In the genomic region with DNA sequence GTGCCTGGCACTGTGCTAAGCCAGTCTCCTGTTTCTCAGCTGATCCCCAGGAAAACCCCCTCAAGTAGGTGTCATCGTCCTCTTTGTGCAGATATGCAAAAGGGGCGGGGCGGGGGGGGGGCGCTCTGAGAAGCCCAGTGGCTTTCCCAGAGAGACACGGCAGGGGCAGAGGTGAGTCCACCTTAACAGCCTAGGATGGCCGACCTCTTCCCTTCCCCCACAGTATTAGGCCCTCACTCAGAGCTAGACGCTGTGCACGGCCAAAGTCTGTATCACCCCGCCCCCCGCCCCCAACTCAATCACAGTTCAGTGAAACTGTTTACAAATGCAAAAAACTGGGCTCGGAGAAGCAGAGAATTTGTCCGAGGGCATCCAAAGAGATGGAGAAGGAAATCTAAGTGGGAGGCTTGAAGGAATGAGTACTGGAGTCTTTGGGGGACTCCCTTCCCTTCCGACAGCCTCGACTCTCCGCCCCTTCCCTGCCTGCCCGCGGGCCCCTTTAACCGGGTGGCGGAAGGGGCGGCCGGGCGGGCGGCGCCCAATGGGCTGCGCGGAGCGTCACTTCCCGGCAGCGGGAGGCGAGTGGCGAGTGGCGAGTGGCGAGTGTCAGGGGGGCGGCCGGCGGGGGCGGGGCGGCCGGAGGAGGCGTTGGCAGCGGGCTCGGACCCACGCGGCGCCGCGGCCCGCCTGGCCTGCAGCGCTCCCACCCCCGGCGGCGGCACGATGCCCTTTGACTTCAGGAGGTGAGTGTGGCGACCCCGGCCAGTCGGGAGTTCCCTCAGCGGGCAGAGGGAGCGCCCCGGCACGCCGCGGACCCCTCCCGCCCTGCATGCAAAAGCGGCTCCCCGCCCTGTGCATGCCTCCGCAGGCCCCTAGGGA, we compare ENCODE assay signal across 8 cellular contexts. TPM values are rescaled to one million over a fixed set of nuclear protein-coding genes. Genes with fewer than 3 reads are reported as not detected.
DNase-seq lines count a peak whose midpoint lies in the region; ATAC-seq lines count a peak whose summit lies in the region.

A gene with protein sequence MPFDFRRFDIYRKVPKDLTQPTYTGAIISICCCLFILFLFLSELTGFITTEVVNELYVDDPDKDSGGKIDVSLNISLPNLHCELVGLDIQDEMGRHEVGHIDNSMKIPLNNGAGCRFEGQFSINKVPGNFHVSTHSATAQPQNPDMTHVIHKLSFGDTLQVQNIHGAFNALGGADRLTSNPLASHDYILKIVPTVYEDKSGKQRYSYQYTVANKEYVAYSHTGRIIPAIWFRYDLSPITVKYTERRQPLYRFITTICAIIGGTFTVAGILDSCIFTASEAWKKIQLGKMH (plus strand): TSS at position 561 of the 879 bp plus-strand sequence. CDS start 163 bp downstream, at position 724.

- peak; percentile 61 for ATAC-seq in GM19467 (IDR thresholded peaks at IDR 0.05; ENCODE audit: unreplicated experiment)
- ATAC-seq in naive thymus-derived CD4-positive, alpha-beta T cell: peak; percentile 87

- CTCF ChIA-PET in naive thymus-derived CD4-positive, alpha-beta T cell (lab: Charles Lee): interaction anchor here (1.0 kb wide), 1 partner anchor 27 kb away, joined by 3 read pairs; no protein-coding TSS in a partner anchor

- in situ Hi-C loops in Caki2 (cut with HindIII; ENCODE audit: low pct_unique_long_range_greater_than_20kb, low sequenced_read_pairs): no loop called here

- POLR2A ChIA-PET in naive thymus-derived CD4-positive, alpha-beta T cell (lab: Charles Lee): interaction anchor here (1.9 to 5.3 kb wide), 2 partner anchors 62 to 69 kb away, joined by 6 to 61 read pairs; a partner anchor contains a TSS

- DNase-seq in Caki2 (ENCODE audit: low read depth) (peak; percentile 85), HPDE6-E6E7 (ENCODE audit: extremely low spot score) (peak; percentile 74), RPMI7951 (ENCODE audit: low read depth) (peak; percentile 79), fibroblast of peridontal ligament (ENCODE audit: extremely low read depth) (peak; percentile 67)
- peak; percentile 70 for DNase-seq in activated T-helper 2 cell treated with anti-CD3 and anti-CD28 coated beads, Interferon-gamma antibody, Interleukin-2, Interleukin-4, amounts not matched to agents 10 μg/mL and 5 μg/mL and 100 μg/mL, durations not matched to agents 14 hours and 24 hours and 36 hours (ENCODE audit: low spot score)
- peak; percentile 49 to 84 (median 58) for DNase-seq in naive thymus-derived CD4-positive, alpha-beta T cell

- peaks cover 23 to 38% of the 10 kb centered on the region in 2 donors for H3K4me1 ChIP-seq in naive thymus-derived CD4-positive, alpha-beta T cell (ENCODE audit: control insufficient read depth in 2 of 2, insufficient read depth in 2 of 2, low read length in 2 of 2)

- no peaks in the 10 kb centered on the region for H3K27me3 Mint-ChIP-seq in activated T-helper 2 cell treated with anti-CD3 and anti-CD28 coated beads, Interferon-gamma antibody, Interleukin-2, Interleukin-4, amounts not matched to agents 10 μg/mL and 5 μg/mL and 100 μg/mL, durations not matched to agents 14 hours and 24 hours and 36 hours (ENCODE audit: low read depth)
- no peaks in the 10 kb centered on the region for H3K27me3 Mint-ChIP-seq in naive thymus-derived CD4-positive, alpha-beta T cell
- H3K27me3 Mint-ChIP-seq in stimulated activated naive CD8-positive, alpha-beta T cell treated with anti-CD3 and anti-CD28 coated beads, Interleukin-15, Interleukin-2, amounts not matched to agents 100 ng/mL and 50 ng/mL, for 24 hours: no peaks in the 10 kb centered on the region

- peaks cover 2% of the 10 kb centered on the region for H3K36me3 Mint-ChIP-seq in activated T-helper 2 cell treated with anti-CD3 and anti-CD28 coated beads, Interferon-gamma antibody, Interleukin-2, Interleukin-4, amounts not matched to agents 10 μg/mL and 5 μg/mL and 100 μg/mL, durations not matched to agents 14 hours and 24 hours and 36 hours (ENCODE audit: low read depth)
- no peaks in the 10 kb centered on the region for H3K36me3 Mint-ChIP-seq in naive thymus-derived CD4-positive, alpha-beta T cell
- H3K36me3 Mint-ChIP-seq in stimulated activated naive CD8-positive, alpha-beta T cell treated with anti-CD3 and anti-CD28 coated beads, Interleukin-15, Interleukin-2, amounts not matched to agents 100 ng/mL and 50 ng/mL, for 24 hours (ENCODE audit: low read depth): no peaks in the 10 kb centered on the region

- intact Hi-C loops in activated T-helper 2 cell treated with anti-CD3 and anti-CD28 coated beads, Interferon-gamma antibody, Interleukin-2, Interleukin-4, amounts not matched to agents 10 μg/mL and 5 μg/mL and 100 μg/mL, durations not matched to agents 14 hours and 24 hours and 36 hours (cut with micrococcal nuclease): loop anchor here (1.0 to 10.0 kb wide), 3 partner anchors 27 to 119 kb away; no protein-coding TSS in a partner anchor
- intact Hi-C loops in naive thymus-derived CD4-positive, alpha-beta T cell (cut with micrococcal nuclease): loop anchor here (1.0 to 10.0 kb wide), 9 partner anchors 27 to 223 kb away; a partner anchor contains a TSS

- peaks cover 34% of the 10 kb centered on the region for H3K4me1 Mint-ChIP-seq in activated T-helper 2 cell treated with anti-CD3 and anti-CD28 coated beads, Interferon-gamma antibody, Interleukin-2, Interleukin-4, amounts not matched to agents 10 μg/mL and 5 μg/mL and 100 μg/mL, durations not matched to agents 14 hours and 24 hours and 36 hours (ENCODE audit: low read depth)
- H3K4me1 Mint-ChIP-seq in naive thymus-derived CD4-positive, alpha-beta T cell: peaks cover 25 to 50% (median 40%) of the 10 kb centered on the region in 7 donors
- peaks cover 42% of the 10 kb centered on the region for H3K4me1 Mint-ChIP-seq in stimulated activated naive CD8-positive, alpha-beta T cell treated with anti-CD3 and anti-CD28 coated beads, Interleukin-15, Interleukin-2, amounts not matched to agents 100 ng/mL and 50 ng/mL, for 24 hours (ENCODE audit: low read depth)

- H3K27ac Mint-ChIP-seq in activated T-helper 2 cell treated with anti-CD3 and anti-CD28 coated beads, Interferon-gamma antibody, Interleukin-2, Interleukin-4, amounts not matched to agents 10 μg/mL and 5 μg/mL and 100 μg/mL, durations not matched to agents 14 hours and 24 hours and 36 hours: peak within 1 kb of the TSS; percentile 78
- H3K27ac Mint-ChIP-seq in naive thymus-derived CD4-positive, alpha-beta T cell: peak within 1 kb of the TSS; percentile 87 to 97 (median 94)
- peak within 1 kb of the TSS; percentile 72 for H3K27ac Mint-ChIP-seq in stimulated activated naive CD8-positive, alpha-beta T cell treated with anti-CD3 and anti-CD28 coated beads, Interleukin-15, Interleukin-2, amounts not matched to agents 100 ng/mL and 50 ng/mL, for 24 hours

- peak within 1 kb of the TSS; percentile 68 for H3K4me3 ChIP-seq in naive thymus-derived CD4-positive, alpha-beta T cell (ENCODE audit: low read length)

- H3K9me3 Mint-ChIP-seq in activated T-helper 2 cell treated with anti-CD3 and anti-CD28 coated beads, Interferon-gamma antibody, Interleukin-2, Interleukin-4, amounts not matched to agents 10 μg/mL and 5 μg/mL and 100 μg/mL, durations not matched to agents 14 hours and 24 hours and 36 hours: no peaks in the 10 kb centered on the region
- H3K9me3 Mint-ChIP-seq in naive thymus-derived CD4-positive, alpha-beta T cell: no peaks in the 10 kb centered on the region
- no peaks in the 10 kb centered on the region for H3K9me3 Mint-ChIP-seq in stimulated activated naive CD8-positive, alpha-beta T cell treated with anti-CD3 and anti-CD28 coated beads, Interleukin-15, Interleukin-2, amounts not matched to agents 100 ng/mL and 50 ng/mL, for 24 hours

- H3K36me3 ChIP-seq in naive thymus-derived CD4-positive, alpha-beta T cell (ENCODE audit: control insufficient read depth in 2 of 3, insufficient read depth in 3 of 3, low read length in 3 of 3): no peaks in the 10 kb centered on the region

- no peaks in the 10 kb centered on the region for H3K9me3 ChIP-seq in naive thymus-derived CD4-positive, alpha-beta T cell (ENCODE audit: control insufficient read depth in 2 of 3, low read length in 3 of 3)

- peak within 1 kb of the TSS; percentile 87 for H3K27ac ChIP-seq in naive thymus-derived CD4-positive, alpha-beta T cell (ENCODE audit: low read depth, low read length)

- H3K4me3 Mint-ChIP-seq in activated T-helper 2 cell treated with anti-CD3 and anti-CD28 coated beads, Interferon-gamma antibody, Interleukin-2, Interleukin-4, amounts not matched to agents 10 μg/mL and 5 μg/mL and 100 μg/mL, durations not matched to agents 14 hours and 24 hours and 36 hours (ENCODE audit: low read depth): peak within 1 kb of the TSS; percentile 84
- H3K4me3 Mint-ChIP-seq in naive thymus-derived CD4-positive, alpha-beta T cell: peak within 1 kb of the TSS; percentile 85 to 93 (median 90)
- peak within 1 kb of the TSS; percentile 82 for H3K4me3 Mint-ChIP-seq in stimulated activated naive CD8-positive, alpha-beta T cell treated with anti-CD3 and anti-CD28 coated beads, Interleukin-15, Interleukin-2, amounts not matched to agents 100 ng/mL and 50 ng/mL, for 24 hours

- no peaks in the 10 kb centered on the region for H3K27me3 ChIP-seq in naive thymus-derived CD4-positive, alpha-beta T cell (ENCODE audit: control insufficient read depth in 2 of 2, insufficient read depth in 2 of 2, low read length in 2 of 2)

RNA-seq across cellular contexts. Expression of the gene that starts here (rescaled TPM):
- total RNA-seq in Caki2 (2014; rRNA removed; shearing (Covaris generic); ENCODE audit: low replicate concordance): 76.3 and 84.8 TPM in 2 replicates
- total RNA-seq in RPMI7951 (2014; rRNA removed; shearing (Covaris generic)): 71.8 and 91.3 TPM in 2 replicates
- total RNA-seq in activated T-helper 2 cell treated with anti-CD3 and anti-CD28 coated beads, Interferon-gamma antibody, Interleukin-2, Interleukin-4, amounts not matched to agents 10 μg/mL and 5 μg/mL and 100 μg/mL, durations not matched to agents 14 hours and 24 hours and 36 hours: 53.1 and 54.8 TPM in 2 replicates
- total RNA-seq in naive thymus-derived CD4-positive, alpha-beta T cell: 10 to 100 TPM; 44.4 to 71.3 (median 53.5) TPM
- 10 to 100 TPM; 18.3 to 18.9 TPM for polyA plus RNA-seq in naive thymus-derived CD4-positive, alpha-beta T cell

Comparison
In these comparisons a context has a peak if more than half of its experiments do, and no peak if none do; other contexts are left out.
1. Peak in every context shown above with its lines: DNase-seq, ATAC-seq, H3K4me3 ChIP-seq and H3K27ac ChIP-seq.